ENCODE assay signal across 2 cellular contexts in the genomic region with DNA sequence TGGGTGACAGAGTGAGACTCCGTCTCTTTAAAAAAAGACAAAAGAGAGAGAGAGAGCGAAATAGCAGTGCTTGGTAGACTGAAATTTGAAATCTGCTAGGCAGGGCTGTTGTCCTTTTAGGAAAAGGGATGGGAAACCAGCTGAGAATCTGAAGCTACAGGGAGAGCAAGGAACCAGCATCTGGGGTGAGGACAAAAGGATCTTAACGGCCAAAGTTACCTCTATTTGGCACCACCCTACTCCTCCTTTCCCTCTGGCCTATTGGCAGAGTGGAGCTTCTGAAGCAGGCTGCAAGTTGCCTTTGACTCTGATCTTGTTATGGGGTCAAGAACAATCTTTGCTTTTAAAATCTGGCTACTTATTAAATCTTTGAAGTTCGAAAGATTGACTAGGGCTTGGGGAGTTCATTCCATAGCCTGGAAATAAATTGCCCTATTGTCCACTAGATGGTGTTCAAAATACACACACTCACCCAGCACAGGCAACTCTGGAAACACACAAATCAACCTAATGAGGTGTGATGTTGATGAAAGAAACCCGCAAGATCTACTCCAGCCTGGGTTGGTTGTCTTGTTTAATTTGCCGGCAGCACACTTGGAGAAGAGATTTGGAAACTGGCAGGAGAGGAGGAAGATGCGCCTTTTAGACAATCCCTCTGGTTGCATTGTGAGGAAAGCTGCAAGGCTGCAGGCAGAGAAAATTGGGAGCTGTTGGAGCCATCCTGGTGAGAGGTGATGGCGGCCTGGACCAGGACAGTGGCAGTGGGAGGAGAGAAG.
A peak's percentile ranks its signal among the peaks of the same experiment; 100 is the strongest.
TF ChIP-seq lines count a peak whose summit lies in the region.

No MANE protein-coding gene starts in this region.

TF ChIP-seq in HCT116, 20 proteins besides CTCF, POLR2A, EP300 and RAD21 (continued from another document):
- TF ChIP-seq SRF (IDR thresholded peaks at IDR 0.05; ENCODE audit: low read depth) = no peak
- TF ChIP-seq REST (IDR thresholded peaks at IDR 0.05; ENCODE audit: low read depth) = no peak
- TF ChIP-seq ELF1 (IDR thresholded peaks at IDR 0.05; ENCODE audit: borderline replicate concordance, low read depth) = no peak
- no peak for TF ChIP-seq TCF7L2 (IDR thresholded peaks at IDR 0.05; ENCODE audit: borderline replicate concordance, extremely low read depth, insufficient read depth, insufficient read length)
- no peak for TF ChIP-seq POLR2AphosphoS5 (IDR thresholded peaks at IDR 0.05; ENCODE audit: low read depth, low read length)
- TF ChIP-seq ATF3 (IDR thresholded peaks at IDR 0.05) = no peak
- TF ChIP-seq EGR1 (IDR thresholded peaks at IDR 0.05; ENCODE audit: low read depth) = no peak
- TF ChIP-seq, protein P1, sequence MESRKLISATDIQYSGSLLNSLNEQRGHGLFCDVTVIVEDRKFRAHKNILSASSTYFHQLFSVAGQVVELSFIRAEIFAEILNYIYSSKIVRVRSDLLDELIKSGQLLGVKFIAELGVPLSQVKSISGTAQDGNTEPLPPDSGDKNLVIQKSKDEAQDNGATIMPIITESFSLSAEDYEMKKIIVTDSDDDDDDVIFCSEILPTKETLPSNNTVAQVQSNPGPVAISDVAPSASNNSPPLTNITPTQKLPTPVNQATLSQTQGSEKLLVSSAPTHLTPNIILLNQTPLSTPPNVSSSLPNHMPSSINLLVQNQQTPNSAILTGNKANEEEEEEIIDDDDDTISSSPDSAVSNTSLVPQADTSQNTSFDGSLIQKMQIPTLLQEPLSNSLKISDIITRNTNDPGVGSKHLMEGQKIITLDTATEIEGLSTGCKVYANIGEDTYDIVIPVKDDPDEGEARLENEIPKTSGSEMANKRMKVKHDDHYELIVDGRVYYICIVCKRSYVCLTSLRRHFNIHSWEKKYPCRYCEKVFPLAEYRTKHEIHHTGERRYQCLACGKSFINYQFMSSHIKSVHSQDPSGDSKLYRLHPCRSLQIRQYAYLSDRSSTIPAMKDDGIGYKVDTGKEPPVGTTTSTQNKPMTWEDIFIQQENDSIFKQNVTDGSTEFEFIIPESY (IDR thresholded peaks at IDR 0.05; ENCODE audit: extremely low read depth, insufficient replicate concordance, low read length) = no peak

TF ChIP-seq in K562, 482 proteins besides CTCF, POLR2A, EP300 and RAD21 (continued from another document):
- TF ChIP-seq SMC3 (conservative IDR thresholded peaks at IDR 0.05; ENCODE audit: insufficient read depth, low read depth, low read length) = 0 out of 2 replicates have a peak, but pooled peaks have one; percentile 24
- TF ChIP-seq ZBTB17 (CRISPR knock-in tag; IDR thresholded peaks at IDR 0.05) = 0 out of 2 replicates have a peak, but pooled peaks have one; percentile 21
- no peak for TF ChIP-seq CBFA2T3 (IDR thresholded peaks at IDR 0.05)
- no peak for TF ChIP-seq SMARCC2 (IDR thresholded peaks at IDR 0.05; ENCODE audit: low read depth)
- TF ChIP-seq ETV1 (tag; conservative IDR thresholded peaks at IDR 0.05; ENCODE audit: low read depth) = no peak
- no peak for TF ChIP-seq POLR2AphosphoS2 (IDR thresholded peaks at IDR 0.05; ENCODE audit: low read length)
- no peak for TF ChIP-seq ELF1 (tag; IDR thresholded peaks at IDR 0.05)
- TF ChIP-seq NFATC3 (IDR thresholded peaks at IDR 0.05) = no peak
- TF ChIP-seq ZNF41 (CRISPR knock-in tag; conservative IDR thresholded peaks at IDR 0.05) = no peak
- TF ChIP-seq PBX2 (CRISPR knock-in tag; IDR thresholded peaks at IDR 0.05; ENCODE audit: low read depth) = no peak
- TF ChIP-seq PBX2 (tag; conservative IDR thresholded peaks at IDR 0.05; ENCODE audit: low read depth) = peak; percentile 70
- TF ChIP-seq DEAF1 (CRISPR knock-in tag; IDR thresholded peaks at IDR 0.05) = peak; percentile 63
- TF ChIP-seq POLR2H (tag; IDR thresholded peaks at IDR 0.05; ENCODE audit: low read depth) = no peak
- no peak for TF ChIP-seq SRF (CRISPR knock-in tag; IDR thresholded peaks at IDR 0.05)
- no peak for TF ChIP-seq TAL1 (IDR thresholded peaks at IDR 0.05)
